ENCODE assay signal across 25 cellular contexts in the genomic region with DNA sequence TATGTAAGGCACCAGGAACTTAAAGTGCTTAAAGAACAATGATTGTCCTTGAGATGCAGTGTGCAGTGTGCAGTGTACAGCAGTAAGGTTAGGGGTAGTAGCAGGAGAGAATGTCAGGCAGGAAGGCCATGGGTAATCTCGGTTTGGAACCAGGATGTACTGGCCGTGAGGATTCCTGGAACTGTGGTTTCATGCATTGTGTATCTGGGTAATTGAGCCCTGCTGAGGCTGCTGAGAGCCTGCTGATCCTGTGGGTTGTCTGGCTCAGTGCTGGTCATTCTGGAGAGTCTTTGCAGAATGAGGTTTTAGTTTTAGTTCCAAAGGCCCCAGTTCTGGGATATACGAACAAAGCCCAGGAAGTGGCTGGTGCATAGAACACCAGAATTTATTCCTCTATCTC.
DNase-seq lines count a peak whose midpoint lies in the region; ATAC-seq, FAIRE-seq and TF ChIP-seq lines count a peak whose summit lies in the region.
"Had no signal": no experiment of that assay in that cellular context is flagged by ENCODE, and none has a peak within 500 bp of the region (broad histone marks: within the 10 kb centered on the region; RNA-seq: fewer than 3 reads in every experiment).

No MANE protein-coding gene starts in this region.

- H3K23ac ChIP-seq in neuronal stem cell (ENCODE audit: low read depth, low read length, poor library complexity): no peak overlapping the region

- H4K91ac ChIP-seq in neuronal stem cell (ENCODE audit: low read depth, low read length, poor library complexity): no peak overlapping the region

- peak overlapping the region; percentile 57 for H2AFZ ChIP-seq in neuronal stem cell (ENCODE audit: low read length)

- H3K9me3 ChIP-seq in neuronal stem cell (replicated peaks in 1 of 2; ENCODE audit: control insufficient read depth in 2 of 2, insufficient read depth in 1 of 2, low read depth in 1 of 2, low read length in 2 of 2): peaks cover 8 to 21% of the 10 kb centered on the region in 2 donors
- H3K9me3 ChIP-seq: BE2C, MG63 had no signal

- no peaks in the 10 kb centered on the region for H3K27me3 ChIP-seq in neuronal stem cell (ENCODE audit: control insufficient read depth in 3 of 3, insufficient read depth in 3 of 3, low read depth in 1 of 3, low read length in 3 of 3)
- H3K27me3 ChIP-seq: BE2C, MG63 had no signal

- no peaks in the 10 kb centered on the region for H3K4me1 ChIP-seq in neuronal stem cell (ENCODE audit: control insufficient read depth in 2 of 2, insufficient read depth in 1 of 2, low read depth in 1 of 2, low read length in 2 of 2)
- H3K4me1 ChIP-seq: BE2C had no signal

- no peak overlapping the region for H4K8ac ChIP-seq in neuronal stem cell (ENCODE audit: low read depth, low read length)

- no peak overlapping the region for H3K14ac ChIP-seq in neuronal stem cell (ENCODE audit: low read length)

- no peak overlapping the region for H2BK15ac ChIP-seq in neuronal stem cell (ENCODE audit: low read length)

- no peak overlapping the region for H2BK5ac ChIP-seq in neuronal stem cell (ENCODE audit: low read length)

- peaks cover 0 to 2% of the 10 kb centered on the region in 2 donors for H3K36me3 ChIP-seq in neuronal stem cell (replicated peaks in 1 of 2; ENCODE audit: control insufficient read depth in 2 of 2, insufficient read depth in 2 of 2, low read length in 2 of 2)
- H3K36me3 ChIP-seq: BE2C, MG63 had no signal

- no peak overlapping the region for H2BK120ac ChIP-seq in neuronal stem cell (ENCODE audit: low read depth, low read length)

- peaks cover 1% of the 10 kb centered on the region for H3K79me1 ChIP-seq in neuronal stem cell (ENCODE audit: low read depth, low read length)

- TF ChIP-seq POLR2A in H54 (IDR thresholded peaks at IDR 0.05; ENCODE audit: low read depth, low read length): no peak

- H3K4me2 ChIP-seq in neuronal stem cell (ENCODE audit: insufficient read depth, low read length, poor library complexity, severe bottlenecking): no peak overlapping the region

- H2AK5ac ChIP-seq in neuronal stem cell (ENCODE audit: low read depth, low read length): no peak overlapping the region

- no peak overlapping the region for H3K4me3 ChIP-seq in neuronal stem cell (ENCODE audit: low read length in 2 of 2)
- H3K4me3 ChIP-seq: MG63 had no signal

- no peak overlapping the region for H3K18ac ChIP-seq in neuronal stem cell (ENCODE audit: low read length)

- DNase-seq in NCI-H146 treated with DMSO at 0.1 percent for 48 hours (lab: John Stamatoyannopoulos, UW; ENCODE audit: unreplicated experiment) (peak; percentile 5), NCI-H146 (lab: John Stamatoyannopoulos, UW) (no peak), NCI-H1092 treated with DMSO at 0.1 percent for 48 hours (lab: John Stamatoyannopoulos, UW) (peak; percentile 33), SHP77 treated with DMSO at 0.1 percent for 48 hours (lab: John Stamatoyannopoulos, UW) (peak; percentile 69), neuronal stem cell (ENCODE audit: low spot score) (no peak), middle frontal gyrus (ENCODE audit: extremely low spot score, low spot score) (no peak), H54 (ENCODE audit: insufficient read length, low spot score) (no peak)
- DNase-seq: 8988T; ACHN; BE2C; CD8-positive, alpha-beta memory T cell; DMS153; IMR-90; KG1; MG63; NCI-H187 treated with DMSO at 0.1 percent for 48 hours; NCI-H2227 treated with DMSO at 0.1 percent for 48 hours; NCI-H82; NK-92 treated with Interleukin-12 subunit alpha and Interleukin-12 subunit beta, amount 100 ng/mL, for 24 hours; PC-3; T-helper 1 cell had no signal

- no CpG with 5 or more reads among the region's 3 CpGs for WGBS in neuronal stem cell (ENCODE audit: extremely low coverage in 2 of 2, insufficient read length in 2 of 2, insufficient replicate concordance in 1 of 2), 2 donors

- no peak for FAIRE-seq in H54 (lab: Jason Lieb, UNC)
- FAIRE-seq: G401.6, H1 had no signal

- H3K4ac ChIP-seq in neuronal stem cell (ENCODE audit: low read length): no peak overlapping the region

- H3K9ac ChIP-seq in neuronal stem cell (ENCODE audit: low read depth, low read length, poor library complexity): no peak overlapping the region

- no peak overlapping the region for H3K27ac ChIP-seq in neuronal stem cell (replicated peaks; ENCODE audit: low read length)

- H2BK12ac ChIP-seq in neuronal stem cell (ENCODE audit: low read length): no peak overlapping the region

- no peak for ATAC-seq in GM21529 (IDR thresholded peaks at IDR 0.05; ENCODE audit: unreplicated experiment)
- ATAC-seq: HCT116, PC-3 had no signal

Comparison
In these comparisons a context has a peak if more than half of its experiments do, and no peak if none do; other contexts are left out.
1. DNase-seq: peak in NCI-H146 treated with DMSO at 0.1 percent for 48 hours (single experiment), NCI-H1092 treated with DMSO at 0.1 percent for 48 hours (single experiment) and SHP77 treated with DMSO at 0.1 percent for 48 hours (single experiment); none in NCI-H146 (single experiment), neuronal stem cell (single experiment), middle frontal gyrus (single experiment) and H54 (single experiment).